In genomic region chr6:26054659-26054936, GRCh38 we compare ENCODE assay signal across 8 cellular contexts. TPM values are rescaled to one million over a fixed set of nuclear protein-coding genes. Genes with fewer than 3 reads are reported as not detected.
DNase-seq lines count a peak whose midpoint lies in the region; ATAC-seq and TF ChIP-seq lines count a peak whose summit lies in the region.

No MANE protein-coding gene starts in this region.

- peak overlapping the region; percentile 83 for H3K4me2 ChIP-seq in hepatocyte

- H3K4me1 Mint-ChIP-seq in stimulated activated naive B cell treated with anti-CD40 and anti-IgM and Interleukin-4, amounts not matched to agents 10 μg/mL and 1 μg/mL and 100 μg/mL, for 72 hours: peaks cover 20 to 35% of the 10 kb centered on the region in 2 donors

- peak overlapping the region; percentile 76 for H3K4me3 ChIP-seq in WERI-Rb-1 (ENCODE audit: low read depth, low read length)
- H3K4me3 ChIP-seq in hepatocyte: peak overlapping the region; percentile 86

- H2AFZ ChIP-seq in hepatocyte: peak overlapping the region; percentile 7

- no peaks in the 10 kb centered on the region for H4K20me1 ChIP-seq in hepatocyte (ENCODE audit: insufficient read depth, poor library complexity, severe bottlenecking)

- no peaks in the 10 kb centered on the region for H3K36me3 ChIP-seq in WERI-Rb-1
- H3K36me3 ChIP-seq in hepatocyte (replicated peaks; ENCODE audit: insufficient read depth, low read depth): no peaks in the 10 kb centered on the region

- peaks cover 0 to 13% of the 10 kb centered on the region in 2 donors for H3K27me3 Mint-ChIP-seq in stimulated activated naive B cell treated with anti-CD40 and anti-IgM and Interleukin-4, amounts not matched to agents 10 μg/mL and 1 μg/mL and 100 μg/mL, for 72 hours

- H3K9me3 Mint-ChIP-seq in stimulated activated naive B cell treated with anti-CD40 and anti-IgM and Interleukin-4, amounts not matched to agents 10 μg/mL and 1 μg/mL and 100 μg/mL, for 72 hours: no peaks in the 10 kb centered on the region

- peaks cover 9 to 15% of the 10 kb centered on the region in 2 donors for H3K36me3 Mint-ChIP-seq in stimulated activated naive B cell treated with anti-CD40 and anti-IgM and Interleukin-4, amounts not matched to agents 10 μg/mL and 1 μg/mL and 100 μg/mL, for 72 hours

- H3K9me3 ChIP-seq in WERI-Rb-1 (ENCODE audit: severe bottlenecking): no peaks in the 10 kb centered on the region
- H3K9me3 ChIP-seq in hepatocyte (ENCODE audit: low read depth): no peaks in the 10 kb centered on the region

- no peaks in the 10 kb centered on the region for H3K9me2 ChIP-seq in hepatocyte (replicated peaks; ENCODE audit: insufficient read depth)

- 6% methylated on average over 6 of the region's 6 CpGs for WGBS in hepatocyte (ENCODE audit: low lambda C conversion rate, missing lambda C conversion rate)

- H3K27ac Mint-ChIP-seq in stimulated activated naive B cell treated with anti-CD40 and anti-IgM and Interleukin-4, amounts not matched to agents 10 μg/mL and 1 μg/mL and 100 μg/mL, for 72 hours: peak overlapping the region; percentile 99

- H3K79me2 ChIP-seq in hepatocyte: peaks cover 6% of the 10 kb centered on the region

- H3K27ac ChIP-seq in WERI-Rb-1 (peak overlapping the region; percentile 91), hepatocyte (peak overlapping the region; percentile 96)

- no peak for ATAC-seq in stimulated activated naive B cell treated with anti-CD40 and anti-IgM and Interleukin-4, amounts not matched to agents 10 μg/mL and 1 μg/mL and 100 μg/mL, for 72 hours (replicated peaks)
- no peak for ATAC-seq in GM19324 (IDR thresholded peaks at IDR 0.05; ENCODE audit: low FRiP score, unreplicated experiment)

- H3K27me3 ChIP-seq in WERI-Rb-1 (ENCODE audit: insufficient read depth, low read depth, severe bottlenecking): no peaks in the 10 kb centered on the region
- no peaks in the 10 kb centered on the region for H3K27me3 ChIP-seq in hepatocyte

- peaks cover 4% of the 10 kb centered on the region for H3K4me1 ChIP-seq in hepatocyte (ENCODE audit: insufficient read depth)

- TF ChIP-seq CTCF in WERI-Rb-1 (IDR thresholded peaks at IDR 0.05; ENCODE audit: low read depth, low read length) (no peak), hepatocyte (IDR thresholded peaks at IDR 0.05; ENCODE audit: poor library complexity) (no peak)

- peak; percentile 68 for DNase-seq in NCI-H2171 treated with DMSO at 0.1 percent for 48 hours (lab: John Stamatoyannopoulos, UW)
- DNase-seq in NCI-H2171 (lab: John Stamatoyannopoulos, UW): no peak
- DNase-seq in WERI-Rb-1: no peak
- DNase-seq in hepatocyte (ENCODE audit: low spot score): no peak
- no peak for DNase-seq in stimulated activated naive B cell treated with anti-CD40 and anti-IgM and Interleukin-4, amounts not matched to agents 10 μg/mL and 1 μg/mL and 100 μg/mL, for 72 hours
- DNase-seq in stimulated activated CD4-positive, alpha-beta T cell treated with anti-CD3 and anti-CD28 coated beads, Interleukin-15, amount 100 ng/mL, for 24 hours: no peak
- DNase-seq in GM19240 (ENCODE audit: insufficient read length, low spot score): no peak

- peak overlapping the region; percentile 87 to 92 for H3K4me3 Mint-ChIP-seq in stimulated activated naive B cell treated with anti-CD40 and anti-IgM and Interleukin-4, amounts not matched to agents 10 μg/mL and 1 μg/mL and 100 μg/mL, for 72 hours

RNA-seq across cellular contexts. Expression of gene HFE, which starts 32.6 kb away (rescaled TPM):
- 5.6 and 7.4 TPM in 2 replicates for total RNA-seq in hepatocyte
- 3.6 and 4.5 TPM in 2 replicates for polyA plus RNA-seq in hepatocyte
